11 cellular contexts compared by ENCODE assay signal in the genomic region with DNA sequence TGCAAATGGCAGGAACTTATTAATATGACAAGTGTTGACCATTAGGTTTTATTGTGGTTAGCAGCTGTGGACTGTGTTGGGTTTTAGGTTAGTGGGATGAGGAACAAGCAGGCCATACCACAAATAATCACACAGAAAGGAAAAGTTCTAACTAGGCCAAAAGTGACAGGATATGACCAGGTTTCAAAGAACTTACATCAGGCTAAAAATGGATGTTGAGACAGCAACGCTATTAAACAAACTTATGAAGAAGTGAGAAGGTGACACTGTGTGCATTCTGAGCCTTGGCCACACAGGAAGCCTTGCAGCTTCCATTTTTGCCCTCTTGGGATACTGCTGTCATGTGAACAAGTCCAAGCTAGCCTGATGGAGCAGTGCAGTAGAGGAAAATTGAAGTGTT.
DNase-seq lines count a peak whose midpoint lies in the region; ATAC-seq and TF ChIP-seq lines count a peak whose summit lies in the region.
"Had no signal": no experiment of that assay in that cellular context is flagged by ENCODE, and none has a peak within 500 bp of the region (broad histone marks: within the 10 kb centered on the region; RNA-seq: fewer than 3 reads in every experiment).

No MANE protein-coding gene starts in this region.

- H3K4me1 ChIP-seq in Panc1 (ENCODE audit: control insufficient read depth, insufficient read depth, low read length), result no peaks in the 10 kb centered on the region

- no peak overlapping the region for H3K4me3 Mint-ChIP-seq in effector memory CD8-positive, alpha-beta T cell
- H3K4me3 Mint-ChIP-seq: stimulated activated naive CD8-positive, alpha-beta T cell treated with anti-CD3 and anti-CD28 coated beads, Interleukin-15, Interleukin-2, amounts not matched to agents 100 ng/mL and 50 ng/mL, for 24 hours had no signal

- no peak overlapping the region for H3K27ac ChIP-seq in Panc1 (ENCODE audit: low read length)

- H3K27me3 Mint-ChIP-seq in effector memory CD8-positive, alpha-beta T cell, result no peaks in the 10 kb centered on the region
- H3K27me3 Mint-ChIP-seq: stimulated activated naive CD8-positive, alpha-beta T cell treated with anti-CD3 and anti-CD28 coated beads, Interleukin-15, Interleukin-2, amounts not matched to agents 100 ng/mL and 50 ng/mL, for 24 hours had no signal

- no peak overlapping the region for H3K4me3 ChIP-seq in Panc1 (ENCODE audit: low read depth in 2 of 2, low read length in 2 of 2)

- CTCF ChIA-PET in Panc1 (lab: Charles Lee), result no interaction called here

- DNase-seq in CD1c-positive myeloid dendritic cell (ENCODE audit: extremely low spot score) (peak; percentile 41), Panc1 (ENCODE audit: low read depth, low spot score) (peak; percentile 13), globus pallidus (ENCODE audit: low spot score) (peak; percentile 4), activated gamma-delta T cell (lab: John Stamatoyannopoulos, UW) (no peak), C1 segment of cervical spinal cord (lab: John Stamatoyannopoulos, UW) (no peak)
- no peak for DNase-seq in effector memory CD8-positive, alpha-beta T cell
- no peak for DNase-seq in stimulated activated CD4-positive, alpha-beta T cell treated with anti-CD3 and anti-CD28 coated beads, Interleukin-1b, Interleukin-23, amount 100 ng/mL, for 48 hours
- DNase-seq: left cardiac atrium, NCI-H1694 treated with DMSO at 0.1 percent for 48 hours had no signal

- no peaks in the 10 kb centered on the region for H3K36me3 Mint-ChIP-seq in effector memory CD8-positive, alpha-beta T cell (ENCODE audit: insufficient read depth)

- POLR2A ChIA-PET in Panc1 (lab: Charles Lee), result no interaction called here

- H3K9me3 Mint-ChIP-seq in effector memory CD8-positive, alpha-beta T cell, result peaks cover 2 to 7% of the 10 kb centered on the region in 2 donors
- H3K9me3 Mint-ChIP-seq: stimulated activated naive CD8-positive, alpha-beta T cell treated with anti-CD3 and anti-CD28 coated beads, Interleukin-15, Interleukin-2, amounts not matched to agents 100 ng/mL and 50 ng/mL, for 24 hours had no signal

- H3K27me3 ChIP-seq in Panc1 (ENCODE audit: control insufficient read depth, insufficient read depth, low read length), result no peaks in the 10 kb centered on the region

- H3K36me3 ChIP-seq in Panc1 (ENCODE audit: control insufficient read depth, insufficient read depth, low read length), result no peaks in the 10 kb centered on the region

- H3K4me1 Mint-ChIP-seq in effector memory CD8-positive, alpha-beta T cell (ENCODE audit: low read depth in 2 of 2), result no peaks in the 10 kb centered on the region

- TF ChIP-seq CTCF in Panc1 (IDR thresholded peaks at IDR 0.05), result no peak

- intact Hi-C loops in Panc1 (cut with micrococcal nuclease; ENCODE audit: unreplicated experiment), result no loop called here

- no peak overlapping the region for H3K27ac Mint-ChIP-seq in effector memory CD8-positive, alpha-beta T cell
- H3K27ac Mint-ChIP-seq: stimulated activated naive CD8-positive, alpha-beta T cell treated with anti-CD3 and anti-CD28 coated beads, Interleukin-15, Interleukin-2, amounts not matched to agents 100 ng/mL and 50 ng/mL, for 24 hours had no signal

- in situ Hi-C loops in Panc1 (cut with HindIII; ENCODE audit: low pct_unique_long_range_greater_than_20kb, low sequenced_read_pairs), result no loop called here

- no peaks in the 10 kb centered on the region for H3K9me3 ChIP-seq in Panc1 (ENCODE audit: control insufficient read depth, insufficient read depth, low read depth, low read length)

- ATAC-seq in GM21723 (IDR thresholded peaks at IDR 0.05; ENCODE audit: unreplicated experiment) (peak; percentile 60), Panc1 (no peak)
- no peak for ATAC-seq in effector memory CD8-positive, alpha-beta T cell (replicated peaks)

- BruUV-seq in Panc1 (replicated peaks; lab: Mats Ljungman, UMichigan), result no TSS peak

Comparison
In these comparisons a context has a peak if more than half of its experiments do, and no peak if none do; other contexts are left out.
1. DNase-seq: peak in CD1c-positive myeloid dendritic cell (single experiment), Panc1 (single experiment) and globus pallidus (single experiment); none in activated gamma-delta T cell (single experiment), effector memory CD8-positive, alpha-beta T cell (0 of 3), stimulated activated CD4-positive, alpha-beta T cell treated with anti-CD3 and anti-CD28 coated beads, Interleukin-1b, Interleukin-23, amount 100 ng/mL, for 48 hours (single experiment) and C1 segment of cervical spinal cord (0 of 14).